ENCODE assay signal across 8 cellular contexts in genomic region chr4:109977854-109978501, GRCh38.
A peak's percentile ranks its signal among the peaks of the same experiment; 100 is the strongest.
DNase-seq lines count a peak whose midpoint lies in the region; ATAC-seq and TF ChIP-seq lines count a peak whose summit lies in the region.

No MANE protein-coding gene starts in this region.

- H3K9me2 ChIP-seq in HCT116 (ENCODE audit: insufficient read depth): no peaks in the 10 kb centered on the region

- DNase-seq in AG09319 (ENCODE audit: extremely low read depth, low read depth) (no peak), HCT116 (ENCODE audit: low read depth, low spot score) (peak; percentile 27), foreskin keratinocyte (peak in 1 of 2 donors; percentile 42), testis (peak; percentile 29)

- H3K27me3 ChIP-seq in HCT116 (ENCODE audit: insufficient read depth, low read length): no peaks in the 10 kb centered on the region
- H3K27me3 ChIP-seq in foreskin keratinocyte: no peaks in the 10 kb centered on the region
- H3K27me3 ChIP-seq in testis: no peaks in the 10 kb centered on the region

- no peaks in the 10 kb centered on the region for H3K79me2 ChIP-seq in HCT116 (ENCODE audit: insufficient read depth, low read length)

- peak; percentile 64 for TF ChIP-seq CTCF in AG09319 (IDR thresholded peaks at IDR 0.05; ENCODE audit: low read depth, low read length)
- peak; percentile 57 to 75 (median 58) for TF ChIP-seq CTCF in HCT116 (IDR thresholded peaks at IDR 0.05 in 2 of 3, conservative IDR thresholded peaks at IDR 0.05 in 1 of 3; ENCODE audit: borderline replicate concordance in 1 of 3, insufficient read depth in 1 of 3, low read depth in 2 of 3, low read length in 2 of 3)
- TF ChIP-seq CTCF in foreskin keratinocyte (conservative IDR thresholded peaks at IDR 0.05): peak; percentile 91
- TF ChIP-seq CTCF in testis (IDR thresholded peaks at IDR 0.05): peak in 1 of 3 experiments; percentile 60

- no peak overlapping the region for H3K4me2 ChIP-seq in HCT116 (ENCODE audit: low read length)

- BruUV-seq in HCT116 (replicated peaks; lab: Mats Ljungman, UMichigan): no TSS peak

- RAD21 ChIA-PET in HCT116 (lab: Charles Lee; ENCODE audit: low non-redundant PET in 1 of 2, low total read pairs in 2 of 2, uncharacterized antibody in 2 of 2, unreplicated experiment in 2 of 2): no interaction called here

- WGBS in testis, 2 donors: 55 to 66% methylated on average over 2 of the region's 2 CpGs

- H3K4me3 ChIP-seq in HCT116 (replicated peaks in 1 of 2; ENCODE audit: low read depth in 1 of 2, low read length in 2 of 2) (no peak overlapping the region), testis (no peak overlapping the region)

- TF ChIP-seq POLR2A in HCT116 (IDR thresholded peaks at IDR 0.05; ENCODE audit: borderline replicate concordance, extremely low read depth, insufficient read depth, insufficient read length) (no peak), testis (IDR thresholded peaks at IDR 0.05) (no peak)

- peaks cover 0 to 4% of the 10 kb centered on the region in 2 experiments; a peak in 1 of 4 replicates for H3K4me1 ChIP-seq in HCT116 (ENCODE audit: control insufficient read depth in 1 of 2, insufficient read depth in 2 of 2, low read length in 2 of 2)
- H3K4me1 ChIP-seq in foreskin keratinocyte: peaks cover 7% of the 10 kb centered on the region
- H3K4me1 ChIP-seq in testis: no peaks in the 10 kb centered on the region

- CTCF ChIA-PET in HCT116 (lab: Charles Lee): interaction anchor here (0.9 to 1.7 kb wide), 7 partner anchors 12 to 556 kb away, joined by 3 to 6 read pairs (median 4); partner anchors contain the start of genes CASP6 and RRH

- no peak overlapping the region for H2AFZ ChIP-seq in HCT116 (ENCODE audit: low read depth, low read length, poor library complexity, severe bottlenecking)

- intact Hi-C loops in HCT116 (cut with micrococcal nuclease) (loop anchor here (1.0 to 5.0 kb wide), 4 partner anchors 151 to 556 kb away; partner anchors contain the start of genes CASP6 and RRH), testis (cut with DNase I; ENCODE audit: low total_unique reads) (loop anchor here (10.0 kb wide), 1 partner anchor 553 kb away; no protein-coding TSS in a partner anchor)

- POLR2A ChIA-PET in HCT116 (lab: Charles Lee): interaction anchor here (1.4 kb wide), 1 partner anchor 545 kb away, joined by 3 read pairs; the partner anchor contains the start of gene SEC24B

- no peak overlapping the region for H3K9ac ChIP-seq in HCT116 (ENCODE audit: low read length)

- peak; percentile 80 for TF ChIP-seq RAD21 in HCT116 (IDR thresholded peaks at IDR 0.05; ENCODE audit: low read depth)

- H3K27ac ChIP-seq in HCT116 (ENCODE audit: low read depth, low read length): no peak overlapping the region
- no peak overlapping the region for H3K27ac ChIP-seq in foreskin keratinocyte
- H3K27ac ChIP-seq in testis: no peak overlapping the region

- peak; percentile 68 for ATAC-seq in HCT116
- ATAC-seq in SK-N-SH treated with all-trans-retinoic acid at 6 μM for 48 hours: peak; percentile 75
- ATAC-seq in foreskin keratinocyte: peak; percentile 57
- ATAC-seq in GM21825 (IDR thresholded peaks at IDR 0.05; ENCODE audit: unreplicated experiment): no peak
- no peak for ATAC-seq in GM18873 (IDR thresholded peaks at IDR 0.05; ENCODE audit: low FRiP score, unreplicated experiment)
- no peak for ATAC-seq in GM18870 (IDR thresholded peaks at IDR 0.05; ENCODE audit: unreplicated experiment)

- no peaks in the 10 kb centered on the region for H4K20me1 ChIP-seq in HCT116 (ENCODE audit: insufficient read depth)

- H3K36me3 ChIP-seq in HCT116 (ENCODE audit: control insufficient read depth in 1 of 2, insufficient read depth in 2 of 2, low read length in 2 of 2) (no peaks in the 10 kb centered on the region), testis (ENCODE audit: low read depth, missing control alignments) (no peaks in the 10 kb centered on the region)

- no peaks in the 10 kb centered on the region for H3K9me3 ChIP-seq in HCT116 (ENCODE audit: control insufficient read depth in 1 of 2, insufficient read depth in 1 of 2, low read depth in 1 of 2, low read length in 2 of 2)
- no peaks in the 10 kb centered on the region for H3K9me3 ChIP-seq in testis

TF ChIP-seq in HCT116, 20 proteins besides CTCF, POLR2A, EP300 and RAD21:
- TF ChIP-seq TCF7L2 (IDR thresholded peaks at IDR 0.05; ENCODE audit: borderline replicate concordance, extremely low read depth, insufficient read depth, insufficient read length): no peak
- 0 out of 2 replicates have a peak, but pooled peaks have one; percentile 15 for TF ChIP-seq CEBPB (IDR thresholded peaks at IDR 0.05; ENCODE audit: low read depth)

TF ChIP-seq in SK-N-SH treated with all-trans-retinoic acid at 6 μM for 48 hours, 23 proteins besides CTCF, POLR2A, EP300 and RAD21:
- TF ChIP-seq ZFP30 (CRISPR knock-in tag; IDR thresholded peaks at IDR 0.05) (no peak), ZC3H10 (CRISPR knock-in tag; IDR thresholded peaks at IDR 0.05) (no peak), TSHZ2 (CRISPR knock-in tag; IDR thresholded peaks at IDR 0.05) (no peak), ISL1 (CRISPR knock-in tag; IDR thresholded peaks at IDR 0.05) (0 out of 2 replicates have a peak, but pooled peaks have one; percentile 13)
TF ChIP-seq in SK-N-SH treated with all-trans-retinoic acid at 6 μM for 48 hours: peak in this region for 1.

Comparison
In these comparisons a context has a peak if more than half of its experiments do, and no peak if none do; other contexts are left out.
1. ATAC-seq: peak in HCT116 (single experiment), SK-N-SH treated with all-trans-retinoic acid at 6 μM for 48 hours (single experiment) and foreskin keratinocyte (single experiment); none in GM21825 (single experiment), GM18873 (single experiment) and GM18870 (single experiment).